In genomic region chr17:34201767-34202166, GRCh38 we compare ENCODE assay signal across 17 cellular contexts. TPM values are rescaled to one million over a fixed set of nuclear protein-coding genes. Genes with fewer than 3 reads are reported as not detected.
A peak's percentile ranks its signal among the peaks of the same experiment; 100 is the strongest.
DNase-seq lines count a peak whose midpoint lies in the region; ATAC-seq and TF ChIP-seq lines count a peak whose summit lies in the region.
"Had no signal": no experiment of that assay in that cellular context is flagged by ENCODE, and none has a peak within 500 bp of the region (broad histone marks: within the 10 kb centered on the region; RNA-seq: fewer than 3 reads in every experiment).

No MANE protein-coding gene starts in this region.

- no peaks in the 10 kb centered on the region for H3K4me1 ChIP-seq in effector memory CD4-positive, alpha-beta T cell (ENCODE audit: control insufficient read depth, insufficient read depth, low read length, poor library complexity, severe bottlenecking)

- no peak for TF ChIP-seq CTCF in natural killer cell (IDR thresholded peaks at IDR 0.05)

- H3K36me3 Mint-ChIP-seq in natural killer cell treated with Interleukin-12 subunit alpha and Interleukin-12 subunit beta and Interleukin-15 and Interleukin-18, amount 100 ng/mL, for 72 hours: no peaks in the 10 kb centered on the region
- no peaks in the 10 kb centered on the region for H3K36me3 Mint-ChIP-seq in natural killer cell
- H3K36me3 Mint-ChIP-seq in activated T-helper 2 cell treated with anti-CD3 and anti-CD28 coated beads, Interferon-gamma antibody, Interleukin-2, Interleukin-4, amounts not matched to agents 10 μg/mL and 5 μg/mL and 100 μg/mL, durations not matched to agents 14 hours and 24 hours and 36 hours (ENCODE audit: low read depth): no peaks in the 10 kb centered on the region

- intact Hi-C loops in natural killer cell (cut with micrococcal nuclease): loop anchor here (5.0 kb wide), 1 partner anchor 161 kb away; the partner anchor contains the start of gene CCL1
- intact Hi-C loops in activated T-helper 2 cell treated with anti-CD3 and anti-CD28 coated beads, Interferon-gamma antibody, Interleukin-2, Interleukin-4, amounts not matched to agents 10 μg/mL and 5 μg/mL and 100 μg/mL, durations not matched to agents 14 hours and 24 hours and 36 hours (cut with micrococcal nuclease): loop anchor here (1.0 to 10.0 kb wide), 6 partner anchors 51 to 781 kb away; partner anchors contain the start of gene LIG3

- DNase-seq in activated CD4-positive, CD25-positive, alpha-beta regulatory T cell treated with anti-CD3 and anti-CD28 coated beads, Interleukin-2, amount 50 U/mL, for 72 hours: no peak
- no peak for DNase-seq in natural killer cell treated with Interleukin-12 subunit alpha and Interleukin-12 subunit beta and Interleukin-15 and Interleukin-18, amount 100 ng/mL, for 72 hours (ENCODE audit: low spot score)
- DNase-seq in natural killer cell (no peak), mucosa of gallbladder (ENCODE audit: low spot score) (no peak), SIG-M5 treated with dmso at 0.1 percent for 504 hours (lab: John Stamatoyannopoulos, UW; ENCODE audit: unreplicated experiment) (no peak)
- no peak for DNase-seq in activated T-helper 2 cell treated with anti-CD3 and anti-CD28 coated beads, Interferon-gamma antibody, Interleukin-2, Interleukin-4, amounts not matched to agents 10 μg/mL and 5 μg/mL and 100 μg/mL, durations not matched to agents 14 hours and 24 hours and 36 hours (ENCODE audit: low spot score)
- no peak for DNase-seq in effector memory CD4-positive, alpha-beta T cell
- DNase-seq: HCEC 1CT, NCI-H1048, NCI-H146, NCI-H2081 treated with DMSO at 0.1 percent for 48 hours, NCI-H524, PC-3 had no signal

- no peaks in the 10 kb centered on the region for H3K27me3 ChIP-seq in effector memory CD4-positive, alpha-beta T cell (replicated peaks; ENCODE audit: control insufficient read depth, insufficient read depth, low read length, poor library complexity, severe bottlenecking)

- H3K36me3 ChIP-seq in effector memory CD4-positive, alpha-beta T cell (ENCODE audit: control insufficient read depth, insufficient read depth, low read length): no peaks in the 10 kb centered on the region

- no peak overlapping the region for H3K4me3 Mint-ChIP-seq in natural killer cell treated with Interleukin-12 subunit alpha and Interleukin-12 subunit beta and Interleukin-15 and Interleukin-18, amount 100 ng/mL, for 72 hours
- H3K4me3 Mint-ChIP-seq in natural killer cell: no peak overlapping the region
- no peak overlapping the region for H3K4me3 Mint-ChIP-seq in activated T-helper 2 cell treated with anti-CD3 and anti-CD28 coated beads, Interferon-gamma antibody, Interleukin-2, Interleukin-4, amounts not matched to agents 10 μg/mL and 5 μg/mL and 100 μg/mL, durations not matched to agents 14 hours and 24 hours and 36 hours (ENCODE audit: low read depth)

- H3K27me3 Mint-ChIP-seq in natural killer cell treated with Interleukin-12 subunit alpha and Interleukin-12 subunit beta and Interleukin-15 and Interleukin-18, amount 100 ng/mL, for 72 hours: peaks cover 28 to 41% of the 10 kb centered on the region in 2 donors
- peaks cover 17 to 21% of the 10 kb centered on the region in 2 donors for H3K27me3 Mint-ChIP-seq in natural killer cell (ENCODE audit: low read depth in 2 of 2)
- peaks cover 40% of the 10 kb centered on the region for H3K27me3 Mint-ChIP-seq in activated T-helper 2 cell treated with anti-CD3 and anti-CD28 coated beads, Interferon-gamma antibody, Interleukin-2, Interleukin-4, amounts not matched to agents 10 μg/mL and 5 μg/mL and 100 μg/mL, durations not matched to agents 14 hours and 24 hours and 36 hours (ENCODE audit: low read depth)

- H3K9me3 ChIP-seq in effector memory CD4-positive, alpha-beta T cell (ENCODE audit: control insufficient read depth, low read length): no peaks in the 10 kb centered on the region

- peak; percentile 45 to 50 for ATAC-seq in activated CD4-positive, CD25-positive, alpha-beta regulatory T cell treated with anti-CD3 and anti-CD28 coated beads, Interleukin-2, amount 50 U/mL, for 24 hours
- peak; percentile 46 to 77 for ATAC-seq in natural killer cell treated with Interleukin-12 subunit alpha and Interleukin-12 subunit beta and Interleukin-15 and Interleukin-18, amount 100 ng/mL, for 72 hours
- no peak for ATAC-seq in natural killer cell
- ATAC-seq: PC-3 had no signal

- peak overlapping the region in 1 of 2 donors; percentile 42 for H3K27ac Mint-ChIP-seq in natural killer cell treated with Interleukin-12 subunit alpha and Interleukin-12 subunit beta and Interleukin-15 and Interleukin-18, amount 100 ng/mL, for 72 hours
- no peak overlapping the region for H3K27ac Mint-ChIP-seq in natural killer cell
- H3K27ac Mint-ChIP-seq in activated T-helper 2 cell treated with anti-CD3 and anti-CD28 coated beads, Interferon-gamma antibody, Interleukin-2, Interleukin-4, amounts not matched to agents 10 μg/mL and 5 μg/mL and 100 μg/mL, durations not matched to agents 14 hours and 24 hours and 36 hours: peak overlapping the region; percentile 50

- H3K4me1 Mint-ChIP-seq in natural killer cell treated with Interleukin-12 subunit alpha and Interleukin-12 subunit beta and Interleukin-15 and Interleukin-18, amount 100 ng/mL, for 72 hours (ENCODE audit: low read depth in 2 of 2): peaks cover 5 to 15% of the 10 kb centered on the region in 2 donors
- H3K4me1 Mint-ChIP-seq in natural killer cell: peaks cover 0 to 7% of the 10 kb centered on the region in 2 donors
- H3K4me1 Mint-ChIP-seq in activated T-helper 2 cell treated with anti-CD3 and anti-CD28 coated beads, Interferon-gamma antibody, Interleukin-2, Interleukin-4, amounts not matched to agents 10 μg/mL and 5 μg/mL and 100 μg/mL, durations not matched to agents 14 hours and 24 hours and 36 hours (ENCODE audit: low read depth): peaks cover 21% of the 10 kb centered on the region

- no peak overlapping the region for H3K4me3 ChIP-seq in effector memory CD4-positive, alpha-beta T cell (ENCODE audit: insufficient read depth, low read depth, low read length, poor library complexity, severe bottlenecking)
- H3K4me3 ChIP-seq: SK-N-MC had no signal

- H3K9me3 Mint-ChIP-seq in natural killer cell treated with Interleukin-12 subunit alpha and Interleukin-12 subunit beta and Interleukin-15 and Interleukin-18, amount 100 ng/mL, for 72 hours: no peaks in the 10 kb centered on the region
- H3K9me3 Mint-ChIP-seq in natural killer cell: no peaks in the 10 kb centered on the region
- H3K9me3 Mint-ChIP-seq in activated T-helper 2 cell treated with anti-CD3 and anti-CD28 coated beads, Interferon-gamma antibody, Interleukin-2, Interleukin-4, amounts not matched to agents 10 μg/mL and 5 μg/mL and 100 μg/mL, durations not matched to agents 14 hours and 24 hours and 36 hours: peaks cover 9% of the 10 kb centered on the region

- no peak overlapping the region for H3K27ac ChIP-seq in effector memory CD4-positive, alpha-beta T cell (ENCODE audit: insufficient read depth, low read length, poor library complexity, severe bottlenecking)
- H3K27ac ChIP-seq: 22Rv1, HL-60, SK-N-MC had no signal

RNA-seq across cellular contexts. Expression of gene CCL2, which starts 53.3 kb away (rescaled TPM):
- total RNA-seq in natural killer cell treated with Interleukin-12 subunit alpha and Interleukin-12 subunit beta and Interleukin-15 and Interleukin-18, amount 100 ng/mL, for 72 hours: under 1 TPM in 1 of 2 donors, not detected in 1; 0.40 TPM
- total RNA-seq in natural killer cell (not detected), mucosa of gallbladder (32.0 TPM)
- total RNA-seq in activated T-helper 2 cell treated with anti-CD3 and anti-CD28 coated beads, Interferon-gamma antibody, Interleukin-2, Interleukin-4, amounts not matched to agents 10 μg/mL and 5 μg/mL and 100 μg/mL, durations not matched to agents 14 hours and 24 hours and 36 hours: not detected in 2 replicates
- total RNA-seq: PC-3 had no signal

Comparison
In these comparisons a context has a peak if more than half of its experiments do, and no peak if none do; other contexts are left out.
1. ATAC-seq: peak in activated CD4-positive, CD25-positive, alpha-beta regulatory T cell treated with anti-CD3 and anti-CD28 coated beads, Interleukin-2, amount 50 U/mL, for 24 hours (2 of 2) and natural killer cell treated with Interleukin-12 subunit alpha and Interleukin-12 subunit beta and Interleukin-15 and Interleukin-18, amount 100 ng/mL, for 72 hours (2 of 2); none in natural killer cell (0 of 3).
2. RNA of gene CCL2, which starts 53.3 kb away (total RNA-seq): 32.0 TPM in mucosa of gallbladder (single experiment); 0.40 TPM in natural killer cell treated with Interleukin-12 subunit alpha and Interleukin-12 subunit beta and Interleukin-15 and Interleukin-18, amount 100 ng/mL, for 72 hours, not detected in activated T-helper 2 cell treated with anti-CD3 and anti-CD28 coated beads, Interferon-gamma antibody, Interleukin-2, Interleukin-4, amounts not matched to agents 10 μg/mL and 5 μg/mL and 100 μg/mL, durations not matched to agents 14 hours and 24 hours and 36 hours and not detected in natural killer cell; every median in the first group is over 10 times any median in the second.